In the genomic region with DNA sequence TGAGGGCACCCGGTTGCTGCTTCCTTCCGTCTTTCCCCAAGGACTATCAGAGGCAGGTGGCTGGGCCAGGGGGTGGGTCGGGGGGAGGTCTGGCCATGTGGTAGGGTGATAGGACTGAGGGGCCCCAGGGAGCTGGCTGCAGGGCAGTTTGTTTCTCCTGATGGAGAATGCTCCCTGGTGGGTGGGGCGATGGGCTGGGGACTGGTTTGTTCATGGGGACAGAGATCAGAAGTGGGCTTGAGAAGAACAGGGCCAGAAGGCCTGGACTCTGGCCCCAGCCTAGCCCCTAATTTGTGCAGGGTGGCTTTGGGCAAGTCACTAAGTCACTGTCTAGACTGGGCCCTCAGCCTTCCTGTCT, we compare ENCODE assay signal across 9 cellular contexts.
A peak's percentile ranks its signal among the peaks of the same experiment; 100 is the strongest.
DNase-seq lines count a peak whose midpoint lies in the region; ATAC-seq, FAIRE-seq and TF ChIP-seq lines count a peak whose summit lies in the region.
"Had no signal": no experiment of that assay in that cellular context is flagged by ENCODE, and none has a peak within 500 bp of the region (broad histone marks: within the 10 kb centered on the region; RNA-seq: fewer than 3 reads in every experiment).

No MANE protein-coding gene starts in this region.

- H3K9ac ChIP-seq in SK-N-SH = no peak overlapping the region

- intact Hi-C loops in left lung (cut with DNase I) = loop anchor here in 1 of 2 donors (5.0 kb wide), 1 partner anchor 134 kb away; no protein-coding TSS in a partner anchor

- no peak for FAIRE-seq in GM19239 (lab: Jason Lieb, UNC)
- FAIRE-seq: A204.1 had no signal

- peaks cover 32 to 43% of the 10 kb centered on the region in 2 experiments for H3K4me1 ChIP-seq in SK-N-SH (ENCODE audit: control insufficient read depth in 1 of 2, insufficient read depth in 2 of 2, low read depth in 1 of 2, low read length in 1 of 2)
- H3K4me1 ChIP-seq in left lung = peaks cover 41 to 93% of the 10 kb centered on the region in 2 donors

- peaks cover 51% of the 10 kb centered on the region for H3K36me3 Mint-ChIP-seq in activated T-helper 17 cell treated with anti-CD3 and anti-CD28 coated beads, Interleukin-2, amount 50 U/mL, for 72 hours (ENCODE audit: low read depth)

- no peak for TF ChIP-seq CTCF in SK-N-SH (IDR thresholded peaks at IDR 0.05)
- TF ChIP-seq CTCF in left lung (IDR thresholded peaks at IDR 0.05) = no peak
- no peak for TF ChIP-seq CTCF in brain microvascular endothelial cell (IDR thresholded peaks at IDR 0.05; ENCODE audit: low read depth, low read length, missing control alignments)

- CTCF ChIA-PET in SK-N-SH (lab: Yijun Ruan, JAX) = interaction anchor here (1.0 to 44.7 kb wide), 6 partner anchors 8 to 150 kb away, joined by 3 to 1335 read pairs (median 44); no protein-coding TSS in a partner anchor

- H3K79me2 ChIP-seq in SK-N-SH (ENCODE audit: insufficient read depth) = no peaks in the 10 kb centered on the region

- no peak for TF ChIP-seq EP300 in SK-N-SH (IDR thresholded peaks at IDR 0.05; ENCODE audit: borderline replicate concordance in 1 of 2, low read depth in 1 of 2, low read length in 1 of 2)

- H3K9me3 ChIP-seq in SK-N-SH (no peaks in the 10 kb centered on the region), left lung (no peaks in the 10 kb centered on the region)

- peaks cover 16% of the 10 kb centered on the region for H3F3A ChIP-seq in SK-N-SH (replicated peaks; ENCODE audit: insufficient read depth)

- H3K9me2 ChIP-seq in SK-N-SH = no peaks in the 10 kb centered on the region

- DNase-seq in SK-N-SH (peak; percentile 55), left lung (no peak), substantia nigra (lab: John Stamatoyannopoulos, UW) (peak in 3 of 49 donors; percentile 24 to 50 (median 41)), GM19239 (ENCODE audit: insufficient read length, low spot score) (no peak), NCI-H524 treated with DMSO at 0.1 percent for 48 hours (lab: John Stamatoyannopoulos, UW) (no peak), brain microvascular endothelial cell (no peak)

- TF ChIP-seq RAD21 in SK-N-SH (IDR thresholded peaks at IDR 0.05; ENCODE audit: low read length) = no peak

- H3K9me3 Mint-ChIP-seq in activated T-helper 17 cell treated with anti-CD3 and anti-CD28 coated beads, Interleukin-2, amount 50 U/mL, for 72 hours = no peaks in the 10 kb centered on the region

- in situ Hi-C loops in brain microvascular endothelial cell (cut with HindIII; ENCODE audit: low pct_ligation_motif_present, low sequenced_read_pairs) = loop anchor here (10.0 kb wide), 1 partner anchor 74 kb away; no protein-coding TSS in a partner anchor

- H3K27me3 Mint-ChIP-seq in activated T-helper 17 cell treated with anti-CD3 and anti-CD28 coated beads, Interleukin-2, amount 50 U/mL, for 72 hours = no peaks in the 10 kb centered on the region

- no peaks in the 10 kb centered on the region for H4K20me1 ChIP-seq in SK-N-SH (ENCODE audit: insufficient read depth)

- ATAC-seq in SK-N-SH treated with all-trans-retinoic acid at 6 μM for 48 hours (no peak), left lung (peak; percentile 9)
- no peak for ATAC-seq in activated T-helper 17 cell treated with anti-CD3 and anti-CD28 coated beads, Interleukin-2, amount 50 U/mL, for 72 hours (replicated peaks)

- POLR2A ChIA-PET in SK-N-SH (lab: Yijun Ruan, JAX) = no interaction called here

- H3K4me2 ChIP-seq in SK-N-SH = peak overlapping the region; percentile 58; the same call in 1 of the 2 replicates

- no peak overlapping the region for H2AFZ ChIP-seq in SK-N-SH (ENCODE audit: low read depth)

- 87% methylated on average over 2 of the region's 4 CpGs for WGBS in SK-N-SH (ENCODE audit: low lambda C conversion rate)

- H3K36me3 ChIP-seq in SK-N-SH (replicated peaks in 1 of 2; ENCODE audit: control insufficient read depth in 1 of 2, insufficient read depth in 2 of 2, low read length in 1 of 2) (no peaks in the 10 kb centered on the region), left lung (peaks cover 0 to 32% of the 10 kb centered on the region in 2 donors), brain microvascular endothelial cell (replicated peaks) (no peaks in the 10 kb centered on the region)

- H3K4me1 Mint-ChIP-seq in activated T-helper 17 cell treated with anti-CD3 and anti-CD28 coated beads, Interleukin-2, amount 50 U/mL, for 72 hours = peaks cover 70% of the 10 kb centered on the region

- H3K4me3 ChIP-seq in SK-N-SH (ENCODE audit: low read depth in 2 of 2, low read length in 1 of 2) (no peak overlapping the region), left lung (peak overlapping the region; percentile 19 to 56), brain microvascular endothelial cell (ENCODE audit: low read depth, low read length) (no peak overlapping the region)

- peak overlapping the region in 1 of 2 experiments; percentile 87; a peak in 2 of 4 replicates for H3K27ac ChIP-seq in SK-N-SH (ENCODE audit: low read depth in 2 of 2, low read length in 1 of 2)
- peak overlapping the region; percentile 88 to 92 for H3K27ac ChIP-seq in left lung
- peak overlapping the region; percentile 94 for H3K27ac ChIP-seq in substantia nigra (ENCODE audit: low read depth, low read length, poor library complexity, severe bottlenecking)
- no peak overlapping the region for H3K27ac ChIP-seq in brain microvascular endothelial cell

- peak overlapping the region; percentile 74 for H3K27ac Mint-ChIP-seq in activated T-helper 17 cell treated with anti-CD3 and anti-CD28 coated beads, Interleukin-2, amount 50 U/mL, for 72 hours

- H3K27me3 ChIP-seq in SK-N-SH (ENCODE audit: insufficient read depth) (no peaks in the 10 kb centered on the region), left lung (no peaks in the 10 kb centered on the region), brain microvascular endothelial cell (replicated peaks) (no peaks in the 10 kb centered on the region)

- H3K4me3 Mint-ChIP-seq in activated T-helper 17 cell treated with anti-CD3 and anti-CD28 coated beads, Interleukin-2, amount 50 U/mL, for 72 hours = peak overlapping the region; percentile 75

TF ChIP-seq in SK-N-SH, 30 proteins besides CTCF, POLR2A, EP300 and RAD21 (continues in another document):
- TF ChIP-seq SIN3A (IDR thresholded peaks at IDR 0.05; ENCODE audit: borderline replicate concordance, low read depth, low read length) (no peak), FOSL2 (IDR thresholded peaks at IDR 0.05; ENCODE audit: borderline replicate concordance, low read depth) (no peak), REST (IDR thresholded peaks at IDR 0.05; ENCODE audit: low read depth, low read length) (no peak), EZH2phosphoT487 (IDR thresholded peaks at IDR 0.05; ENCODE audit: borderline replicate concordance, low read depth) (no peak), RCOR1 (IDR thresholded peaks at IDR 0.05; ENCODE audit: low read length) (no peak)

TF ChIP-seq in SK-N-SH treated with all-trans-retinoic acid at 6 μM for 48 hours, 23 proteins besides CTCF, POLR2A, EP300 and RAD21:
- TF ChIP-seq ZFP3 (CRISPR knock-in tag; IDR thresholded peaks at IDR 0.05) = no peak
- TF ChIP-seq ARNTL (CRISPR knock-in tag; IDR thresholded peaks at IDR 0.05; ENCODE audit: borderline replicate concordance, low read depth) = no peak
- TF ChIP-seq TOX (CRISPR knock-in tag; IDR thresholded peaks at IDR 0.05; ENCODE audit: borderline replicate concordance) = no peak
- no peak for TF ChIP-seq POU6F1 (CRISPR knock-in tag; IDR thresholded peaks at IDR 0.05; ENCODE audit: borderline replicate concordance, low read depth)
- no peak for TF ChIP-seq PATZ1 (CRISPR knock-in tag; IDR thresholded peaks at IDR 0.05; ENCODE audit: borderline replicate concordance)
- TF ChIP-seq TCF4 (CRISPR knock-in tag; IDR thresholded peaks at IDR 0.05; ENCODE audit: borderline replicate concordance) = no peak
- TF ChIP-seq GLIS3 (CRISPR knock-in tag; IDR thresholded peaks at IDR 0.05) = no peak
- TF ChIP-seq CREB5 (CRISPR knock-in tag; IDR thresholded peaks at IDR 0.05; ENCODE audit: low read depth) = no peak
- TF ChIP-seq BACH2 (CRISPR knock-in tag; IDR thresholded peaks at IDR 0.05; ENCODE audit: borderline replicate concordance) = no peak

Comparison
In these comparisons a context has a peak if more than half of its experiments do, and no peak if none do; other contexts are left out.
1. H3K4me3 ChIP-seq: peak in left lung (2 of 2); none in SK-N-SH (0 of 2) and brain microvascular endothelial cell (single experiment).